9 cellular contexts compared by ENCODE assay signal in the genomic region with DNA sequence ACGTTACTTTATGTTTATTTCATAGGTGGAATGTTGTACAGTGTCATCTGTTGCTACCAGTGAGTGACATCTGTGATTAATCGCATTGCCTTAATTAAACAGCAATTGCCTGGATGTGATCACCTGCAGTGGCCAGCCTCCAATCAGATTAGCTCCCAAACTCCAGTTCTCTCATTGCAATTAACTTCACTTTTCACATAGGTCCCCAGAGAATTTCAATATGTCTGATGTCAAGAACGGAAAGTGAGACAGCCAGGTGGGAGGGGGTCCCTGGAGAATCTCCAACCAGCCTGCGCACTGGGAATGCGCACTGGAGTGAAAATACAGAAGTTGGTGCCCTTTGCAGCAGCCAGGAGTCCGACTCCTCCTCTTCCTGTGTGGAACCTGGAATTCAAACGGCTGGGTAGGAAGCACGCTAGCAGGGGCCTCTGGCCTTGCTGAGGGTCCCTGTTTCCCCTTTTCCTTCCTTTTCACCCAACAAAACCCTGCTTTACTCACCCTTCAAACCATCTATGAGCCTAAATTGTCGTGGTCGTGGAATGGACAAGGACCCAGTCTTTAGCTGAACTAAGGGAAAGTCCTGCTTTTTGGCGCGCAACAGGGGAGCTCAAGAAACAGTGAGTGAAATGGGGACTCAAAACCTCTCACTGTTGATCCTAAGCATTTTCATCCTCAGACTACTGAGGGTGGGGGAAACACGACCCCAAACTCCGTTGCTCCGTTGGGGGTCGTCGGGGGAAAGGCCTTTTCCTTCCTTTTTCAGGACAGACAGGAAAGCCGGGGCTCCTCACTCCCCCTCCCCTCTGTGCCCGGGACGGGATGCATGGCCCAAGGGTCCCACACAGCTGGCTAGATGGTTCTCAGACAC.
A peak's percentile ranks its signal among the peaks of the same experiment; 100 is the strongest.
DNase-seq lines count a peak whose midpoint lies in the region; ATAC-seq and TF ChIP-seq lines count a peak whose summit lies in the region.
"Had no signal": no experiment of that assay in that cellular context is flagged by ENCODE, and none has a peak within 500 bp of the region (broad histone marks: within the 10 kb centered on the region; RNA-seq: fewer than 3 reads in every experiment).

No MANE protein-coding gene starts in this region.

- H3K4me3 ChIP-seq in adrenal gland, result peak overlapping the region in 2 of 4 donors; percentile 2 to 49
- H3K4me3 ChIP-seq in skin epidermis, result peak overlapping the region; percentile 28 to 52 (median 35)

- intact Hi-C loops in adrenal gland (cut with DNase I), result no loop called here

- H3K9me3 ChIP-seq in adrenal gland (replicated peaks in 1 of 3), result no peaks in the 10 kb centered on the region

- ATAC-seq in GM21381 (IDR thresholded peaks at IDR 0.05; ENCODE audit: unreplicated experiment) (peak; percentile 42), GM21576 (IDR thresholded peaks at IDR 0.05; ENCODE audit: unreplicated experiment) (no peak)

- 6 to 44% (median 8%) methylated on average over 17 to 20 of the region's 20 CpGs for WGBS in adrenal gland, 4 donors

- no peaks in the 10 kb centered on the region for H3K27me3 ChIP-seq in adrenal gland

- no peaks in the 10 kb centered on the region for H3K36me3 ChIP-seq in adrenal gland (replicated peaks in 1 of 2)

- H3K27ac ChIP-seq in adrenal gland (no peak overlapping the region), skin epidermis (peak overlapping the region in 16 of 21 experiments; percentile 19 to 78 (median 62))
- H3K27ac ChIP-seq: VCaP had no signal

- TF ChIP-seq POLR2A in adrenal gland (IDR thresholded peaks at IDR 0.05), result no peak

- DNase-seq in NCI-H146 treated with DMSO at 0.1 percent for 48 hours (lab: John Stamatoyannopoulos, UW; ENCODE audit: unreplicated experiment) (peak; percentile 47), adrenal gland (peak in 5 of 7 donors; percentile 19 to 63 (median 22)), iPS DF 4.7 (ENCODE audit: extremely low read depth, low spot score) (peak; percentile 56)
- DNase-seq in stimulated activated CD4-positive, alpha-beta T cell treated with anti-CD3 and anti-CD28 coated beads, Interleukin-4, amount 100 ng/mL, for 4 hours, result no peak
- DNase-seq in activated CD4-positive, alpha-beta T cell treated with anti-CD3 and anti-CD28 coated beads for 1 hour, result no peak

- no peak for TF ChIP-seq CTCF in adrenal gland (IDR thresholded peaks at IDR 0.05)

- no peaks in the 10 kb centered on the region for H3K4me1 ChIP-seq in adrenal gland (replicated peaks in 1 of 2)

Comparison
In these comparisons a context has a peak if more than half of its experiments do, and no peak if none do; other contexts are left out.
1. DNase-seq: peak in NCI-H146 treated with DMSO at 0.1 percent for 48 hours (single experiment), adrenal gland (5 of 7) and iPS DF 4.7 (single experiment); none in stimulated activated CD4-positive, alpha-beta T cell treated with anti-CD3 and anti-CD28 coated beads, Interleukin-4, amount 100 ng/mL, for 4 hours (0 of 2) and activated CD4-positive, alpha-beta T cell treated with anti-CD3 and anti-CD28 coated beads for 1 hour (single experiment).
2. H3K27ac ChIP-seq: peak in skin epidermis (16 of 21); none in adrenal gland (0 of 5).